In genomic region chr7:16816820-16817219, GRCh38 we compare ENCODE assay signal across 16 cellular contexts. TPM values are rescaled to one million over a fixed set of nuclear protein-coding genes. Genes with fewer than 3 reads are reported as not detected.
A peak's percentile ranks its signal among the peaks of the same experiment; 100 is the strongest.
DNase-seq lines count a peak whose midpoint lies in the region; ATAC-seq, FAIRE-seq and TF ChIP-seq lines count a peak whose summit lies in the region.
"Had no signal": no experiment of that assay in that cellular context is flagged by ENCODE, and none has a peak within 500 bp of the region (broad histone marks: within the 10 kb centered on the region; RNA-seq: fewer than 3 reads in every experiment).

No MANE protein-coding gene starts in this region.

- CTCF ChIA-PET in K562 (lab: Yijun Ruan, JAX; ENCODE audit: low intra/inter-chr PET ratio) = no interaction called here

- peaks cover 0 to 4% of the 10 kb centered on the region in 2 experiments; a peak in 1 of 5 replicates for H3K4me1 ChIP-seq in K562 (replicated peaks in 1 of 2; ENCODE audit: control insufficient read depth in 2 of 2, insufficient read depth in 2 of 2, low read length in 2 of 2)

- no peak for FAIRE-seq in K562 (lab: Jason Lieb, UNC)
- FAIRE-seq: HTR-8/SVneo had no signal

- POLR2A ChIA-PET in K562 (lab: Yijun Ruan, JAX) = interaction anchor here (1.3 to 1.9 kb wide), 2 partner anchors 11 to 22 kb away, joined by 3 to 4 read pairs; no protein-coding TSS in a partner anchor

- no peak overlapping the region for H2AFZ ChIP-seq in K562 (ENCODE audit: low read depth, low read length)

- peaks cover 4 to 15% of the 10 kb centered on the region in 2 experiments; a peak in 4 of 5 replicates for H3K27me3 ChIP-seq in K562 (ENCODE audit: control insufficient read depth in 2 of 2, insufficient read depth in 2 of 2, low read length in 2 of 2)
- H3K27me3 ChIP-seq: body of pancreas, tibial artery had no signal

- no peak overlapping the region for H3K27ac ChIP-seq in K562 (ENCODE audit: extremely low read depth, low read depth, low read length)
- H3K27ac ChIP-seq: tibial artery had no signal

- DNase-seq in CD14-positive monocyte (ENCODE audit: low spot score) = no peak
- DNase-seq in NB4 (ENCODE audit: low read depth) = peak; percentile 63
- DNase-seq in K562 (ENCODE audit: extremely low read depth in 1 of 4, low spot score in 3 of 4) = no peak
- DNase-seq in myocyte (ENCODE audit: low read depth) = peak; percentile 39
- DNase-seq in activated T-cell treated with anti-CD3 and anti-CD28 coated beads, Interleukin-2, amount 50 U/mL, for 4 hours = no peak
- DNase-seq in NCI-H345 treated with DMSO at 0.1 percent for 48 hours (lab: John Stamatoyannopoulos, UW; ENCODE audit: unreplicated experiment) = no peak
- no peak for DNase-seq in HUDEP-2 (lab: John Stamatoyannopoulos, UW; ENCODE audit: unreplicated experiment in 76 of 76)
- DNase-seq in NCI-H526 treated with DMSO at 0.1 percent for 48 hours (lab: John Stamatoyannopoulos, UW) = no peak
- DNase-seq: activated CD8-positive, alpha-beta memory T cell treated with anti-CD3 and anti-CD28 coated beads, Interleukin-2, amount 10 ng/mL, durations not matched to agents 7 days and 5 days; activated naive CD4-positive, alpha-beta T cell treated with Interleukin-2 at 50 U/mL for 16 hours; DND-41; effector CD4-positive, alpha-beta T cell had no signal

- peaks cover 34% of the 10 kb centered on the region for H3K4me1 Mint-ChIP-seq in CD14-positive monocyte
- no peaks in the 10 kb centered on the region for H3K4me1 Mint-ChIP-seq in activated T-cell treated with anti-CD3 and anti-CD28 coated beads, Interleukin-2, amount 50 U/mL, for 4 hours (ENCODE audit: low read depth)
- H3K4me1 Mint-ChIP-seq: activated CD8-positive, alpha-beta memory T cell treated with anti-CD3 and anti-CD28 coated beads, Interleukin-2, amount 10 ng/mL, durations not matched to agents 7 days and 5 days had no signal

- no peak for TF ChIP-seq RAD21 in K562 (CRISPR knock-in tag; conservative IDR thresholded peaks at IDR 0.05 in 1 of 2, IDR thresholded peaks at IDR 0.05 in 1 of 2)

- intact Hi-C loops in CD14-positive monocyte (cut with micrococcal nuclease) = no loop called here
- intact Hi-C loops in K562 (cut with micrococcal nuclease) = no loop called here

- H3K27me3 Mint-ChIP-seq in CD14-positive monocyte (ENCODE audit: low read depth in 3 of 3) = no peaks in the 10 kb centered on the region
- H3K27me3 Mint-ChIP-seq in activated T-cell treated with anti-CD3 and anti-CD28 coated beads, Interleukin-2, amount 50 U/mL, for 4 hours (ENCODE audit: low read depth) = peaks cover 2% of the 10 kb centered on the region

- BruUV-seq in K562 (replicated peaks; lab: Mats Ljungman, UMichigan) = no TSS peak

- 6% methylated on average over 2 of the region's 2 CpGs for WGBS in K562 (ENCODE audit: insufficient coverage, low coverage, missing lambda C conversion rate)

- in situ Hi-C loops in K562 (cut with MboI) = no loop called here

- peak overlapping the region in 4 of 7 donors; percentile 26 to 86 (median 71) for H3K27ac Mint-ChIP-seq in CD14-positive monocyte
- H3K27ac Mint-ChIP-seq: activated CD8-positive, alpha-beta memory T cell treated with anti-CD3 and anti-CD28 coated beads, Interleukin-2, amount 10 ng/mL, durations not matched to agents 7 days and 5 days had no signal

- no peak for TF ChIP-seq EP300 in K562 (IDR thresholded peaks at IDR 0.05; ENCODE audit: low read length)

- no peak overlapping the region for H3K4me2 ChIP-seq in K562 (ENCODE audit: insufficient read depth, low read length)

- no peaks in the 10 kb centered on the region for H3K36me3 Mint-ChIP-seq in CD14-positive monocyte
- H3K36me3 Mint-ChIP-seq in activated T-cell treated with anti-CD3 and anti-CD28 coated beads, Interleukin-2, amount 50 U/mL, for 4 hours (ENCODE audit: insufficient read depth) = no peaks in the 10 kb centered on the region
- H3K36me3 Mint-ChIP-seq: activated CD8-positive, alpha-beta memory T cell treated with anti-CD3 and anti-CD28 coated beads, Interleukin-2, amount 10 ng/mL, durations not matched to agents 7 days and 5 days had no signal

- H3K36me3 ChIP-seq in K562 (ENCODE audit: control insufficient read depth, insufficient read depth, low read length) = no peaks in the 10 kb centered on the region
- H3K36me3 ChIP-seq: tibial artery had no signal

- no peak overlapping the region for H3K9ac ChIP-seq in K562 (ENCODE audit: insufficient read depth in 1 of 2, low read depth in 2 of 2, low read length in 2 of 2)

- H3K9me3 Mint-ChIP-seq in CD14-positive monocyte = no peaks in the 10 kb centered on the region
- no peaks in the 10 kb centered on the region for H3K9me3 Mint-ChIP-seq in activated T-cell treated with anti-CD3 and anti-CD28 coated beads, Interleukin-2, amount 50 U/mL, for 4 hours

- H3K9me1 ChIP-seq in K562 (ENCODE audit: control insufficient read depth, insufficient read depth, low read length) = no peaks in the 10 kb centered on the region

- H3K9me3 ChIP-seq in K562 (replicated peaks; ENCODE audit: control insufficient read depth, insufficient read depth, low read depth, low read length) = no peaks in the 10 kb centered on the region
- H3K9me3 ChIP-seq: body of pancreas, tibial artery had no signal

- no peaks in the 10 kb centered on the region for H3K79me2 ChIP-seq in K562 (ENCODE audit: control insufficient read depth, insufficient read depth, low read length)

- no peaks in the 10 kb centered on the region for H4K20me1 ChIP-seq in K562 (replicated peaks; ENCODE audit: control insufficient read depth, insufficient read depth, low read length)

- H3K4me3 Mint-ChIP-seq in CD14-positive monocyte = peak overlapping the region in 1 of 2 donors; percentile 61
- no peak overlapping the region for H3K4me3 Mint-ChIP-seq in activated T-cell treated with anti-CD3 and anti-CD28 coated beads, Interleukin-2, amount 50 U/mL, for 4 hours
- H3K4me3 Mint-ChIP-seq: activated CD8-positive, alpha-beta memory T cell treated with anti-CD3 and anti-CD28 coated beads, Interleukin-2, amount 10 ng/mL, durations not matched to agents 7 days and 5 days had no signal

- peak; percentile 52; the same call in 2 of the 3 replicates for ATAC-seq in K562
- no peak for ATAC-seq in activated T-cell treated with anti-CD3 and anti-CD28 coated beads, Interleukin-2, amount 50 U/mL, for 4 hours
- ATAC-seq: activated CD8-positive, alpha-beta memory T cell treated with anti-CD3 and anti-CD28 coated beads, Interleukin-2, amount 10 ng/mL, durations not matched to agents 7 days and 5 days; body of pancreas had no signal

- no peak for TF ChIP-seq POLR2A in NB4 (IDR thresholded peaks at IDR 0.05; ENCODE audit: extremely low read depth, insufficient read length)
- TF ChIP-seq POLR2A in K562 (conservative IDR thresholded peaks at IDR 0.05) = no peak

- H3K4me3 ChIP-seq in NB4 (ENCODE audit: low read depth, low read length) (no peak overlapping the region), K562 (no peak overlapping the region)
- H3K4me3 ChIP-seq: body of pancreas, tibial artery had no signal

- TF ChIP-seq CTCF in CD14-positive monocyte (IDR thresholded peaks at IDR 0.05) = no peak
- no peak for TF ChIP-seq CTCF in NB4 (IDR thresholded peaks at IDR 0.05; ENCODE audit: low read depth, low read length)
- no peak for TF ChIP-seq CTCF in K562 (IDR thresholded peaks at IDR 0.05 in 2 of 3, conservative IDR thresholded peaks at IDR 0.05 in 1 of 3; ENCODE audit: insufficient read depth in 2 of 3, low read depth in 1 of 3, low read length in 3 of 3)

TF ChIP-seq in K562, 482 proteins besides CTCF, POLR2A, EP300 and RAD21 (continues in another document):
- TF ChIP-seq ZNF57 (CRISPR knock-in tag; IDR thresholded peaks at IDR 0.05) (no peak), CHD1 (IDR thresholded peaks at IDR 0.05; ENCODE audit: low read length) (no peak), MLX (CRISPR knock-in tag; conservative IDR thresholded peaks at IDR 0.05) (no peak), SPI1 (IDR thresholded peaks at IDR 0.05; ENCODE audit: borderline replicate concordance, low read depth, low read length) (no peak), GABPB2 (CRISPR knock-in tag; conservative IDR thresholded peaks at IDR 0.05) (no peak), JUNB (CRISPR knock-in tag; conservative IDR thresholded peaks at IDR 0.05) (no peak), ATF1 (CRISPR knock-in tag; IDR thresholded peaks at IDR 0.05) (no peak), ATF1 (tag; IDR thresholded peaks at IDR 0.05) (no peak), HEY1 (CRISPR knock-in tag; IDR thresholded peaks at IDR 0.05; ENCODE audit: borderline replicate concordance) (no peak), PHB2 (IDR thresholded peaks at IDR 0.05; ENCODE audit: low read depth) (no peak), ZNF282 (CRISPR knock-in tag; IDR thresholded peaks at IDR 0.05) (no peak)

RNA-seq across cellular contexts. Expression of gene AGR2, which starts 12.0 kb away (rescaled TPM):
- polyA plus RNA-seq in CD14-positive monocyte (not detected), K562 (2011; rRNA removed) (not detected in 2 replicates), K562 (2014; fragmentation: Illumina TruSeq; extraction: Trizol) (not detected in 2 replicates), K562 (2014; fragmentation: Nextera tagmentation; extraction: Ambion mirVana) (not detected), K562 (2014; rRNA removed) (not detected in 2 replicates)
- not detected in 2 replicates for total RNA-seq in K562 (2011; cell fraction: chromatin; rRNA removed; ENCODE audit: low replicate concordance)
- total RNA-seq in K562 (2011; cell fraction: nucleolus; rRNA removed) = not detected in 2 replicates
- not detected in 2 replicates for total RNA-seq in K562 (2011; cell fraction: nucleoplasm; rRNA removed)
- total RNA-seq in K562 (2014; rRNA removed) (not detected in 2 replicates), K562 (2014; rRNA removed; fragmentation: Illumina TruSeq; extraction: Trizol) (not detected in 2 replicates), K562 (2015; rRNA removed; fragmentation: Illumina TruSeq; extraction: Trizol) (not detected in 2 replicates), K562 (2021) (0.66 and 0.98 TPM in 2 replicates), myocyte (not detected in 2 replicates)
- 0.22 TPM in 1 of 2 replicates, not detected in the other for polyA plus RNA-seq in K562 (2011; cell fraction: cytosol; rRNA removed)
- polyA plus RNA-seq in K562 (2011; cell fraction: nucleus; rRNA removed) = not detected in 2 replicates
- polyA plus RNA-seq in K562 (2012) = not detected in 2 replicates
- polyA minus RNA-seq in K562 (2011; rRNA and poly(A)+ RNA removed) = not detected in 2 replicates
- not detected in 2 replicates for polyA minus RNA-seq in K562 (2011; cell fraction: cytosol; rRNA and poly(A)+ RNA removed)
- not detected in 2 replicates for polyA minus RNA-seq in K562 (2011; cell fraction: nucleus; rRNA and poly(A)+ RNA removed)
- not detected for polyA plus RNA-seq in myocyte (2012)
- total RNA-seq in activated T-cell treated with anti-CD3 and anti-CD28 coated beads, Interleukin-2, amount 50 U/mL, for 4 hours = 1 to 10 TPM in 1 of 3 donors, under 1 TPM in 2; 0.76 to 1.2 (median 0.95) TPM
- total RNA-seq: activated CD8-positive, alpha-beta memory T cell treated with anti-CD3 and anti-CD28 coated beads, Interleukin-2, amount 10 ng/mL, durations not matched to agents 7 days and 5 days; mononuclear cell had no signal

Comparison
In these comparisons a context has a peak if more than half of its experiments do, and no peak if none do; other contexts are left out.
1. DNase-seq: peak in NB4 (single experiment) and myocyte (single experiment); none in CD14-positive monocyte (single experiment), K562 (0 of 4), activated T-cell treated with anti-CD3 and anti-CD28 coated beads, Interleukin-2, amount 50 U/mL, for 4 hours (single experiment), NCI-H345 treated with DMSO at 0.1 percent for 48 hours (single experiment), HUDEP-2 (0 of 76) and NCI-H526 treated with DMSO at 0.1 percent for 48 hours (single experiment).